1 cellular context compared by ENCODE assay signal in genomic region chr3:12345584-12346494, GRCh38.
TF ChIP-seq lines count a peak whose summit lies in the region.

No MANE protein-coding gene starts in this region.

TF ChIP-seq in GM23338, 12 proteins besides CTCF, POLR2A, EP300 and RAD21 (continued from another document):
- no peak for TF ChIP-seq REST (IDR thresholded peaks at IDR 0.05; ENCODE audit: unreplicated experiment)
- no peak for TF ChIP-seq POLR2AphosphoS5 (IDR thresholded peaks at IDR 0.05; ENCODE audit: low read depth)
